In the genomic region with DNA sequence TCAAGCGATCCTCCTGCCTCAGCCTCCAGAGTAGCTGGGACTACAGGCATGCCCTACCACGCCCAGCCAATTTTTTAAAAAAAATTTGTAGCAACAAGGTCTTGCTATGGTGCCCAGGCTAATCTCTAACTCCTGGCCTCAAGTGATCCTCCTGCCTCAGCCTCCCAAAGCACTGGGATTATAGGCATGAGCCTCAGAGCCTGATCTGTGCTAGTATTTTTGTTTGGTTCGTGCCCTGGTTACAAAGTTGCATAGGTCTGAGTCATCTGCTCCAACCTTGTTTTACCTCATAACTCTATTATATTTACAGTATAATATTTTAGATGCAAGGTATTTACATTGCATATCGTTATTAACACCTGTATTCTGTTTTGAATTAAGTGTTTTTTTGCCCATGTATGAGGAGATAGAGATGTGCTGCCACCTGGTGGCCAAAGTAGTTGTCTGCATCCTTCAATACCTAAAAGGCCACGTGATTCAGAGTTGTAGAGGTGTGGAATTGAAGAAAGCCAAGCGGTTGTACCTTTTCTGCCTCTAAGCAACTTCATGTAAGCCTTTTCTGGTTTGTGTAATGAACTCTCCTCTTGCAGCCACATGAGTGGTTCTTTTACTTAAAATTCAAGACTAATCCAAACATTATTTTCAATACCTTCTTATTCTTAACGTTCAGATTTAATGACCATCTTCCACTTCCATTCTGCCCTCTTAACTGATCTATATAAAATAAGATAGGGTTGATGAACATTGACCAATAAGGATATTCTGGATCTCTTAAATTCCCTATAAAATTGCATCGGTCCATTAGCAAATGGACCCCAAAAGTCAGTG, we compare ENCODE assay signal across 8 cellular contexts. TPM values are rescaled to one million over a fixed set of nuclear protein-coding genes. Genes with fewer than 3 reads are reported as not detected.
DNase-seq lines count a peak whose midpoint lies in the region; ATAC-seq and TF ChIP-seq lines count a peak whose summit lies in the region.

No MANE protein-coding gene starts in this region.

- TF ChIP-seq CTCF in GM12865 (IDR thresholded peaks at IDR 0.05; ENCODE audit: insufficient read depth, low read depth, low read length, missing control alignments) = peak; percentile 62
- TF ChIP-seq CTCF in body of pancreas (IDR thresholded peaks at IDR 0.05) = peak; percentile 86 to 96 (median 90)

- ATAC-seq in HG02938 (IDR thresholded peaks at IDR 0.05; ENCODE audit: unreplicated experiment) (peak; percentile 76), body of pancreas (peak; percentile 88), GM21737 (IDR thresholded peaks at IDR 0.05; ENCODE audit: unreplicated experiment) (no peak)

- DNase-seq in GM12865 (ENCODE audit: low read depth) (peak; percentile 88), NCI-H2081 (lab: John Stamatoyannopoulos, UW) (peak; percentile 71 to 78), UCSD-AML1 (lab: John Stamatoyannopoulos, UW; ENCODE audit: unreplicated experiment) (peak; percentile 49), body of pancreas (peak; percentile 85 to 90 (median 86)), iris pigment epithelial cell (ENCODE audit: low read depth) (peak; percentile 65)
- DNase-seq in stimulated activated CD4-positive, alpha-beta T cell treated with anti-CD3 and anti-CD28 coated beads, Interleukin-1b, Interleukin-23, amount 100 ng/mL, for 1 hour (ENCODE audit: low read depth in 2 of 2) = peak; percentile 49 to 61

- H3K27me3 ChIP-seq in body of pancreas = no peaks in the 10 kb centered on the region

- peaks cover 16% of the 10 kb centered on the region for H3K4me1 ChIP-seq in body of pancreas

- no peak for TF ChIP-seq POLR2A in body of pancreas (IDR thresholded peaks at IDR 0.05)

- no peak overlapping the region for H3K27ac ChIP-seq in body of pancreas

- intact Hi-C loops in body of pancreas (cut with DNase I) = no loop called here

- H3K9me3 ChIP-seq in body of pancreas = no peaks in the 10 kb centered on the region

- no peaks in the 10 kb centered on the region for H3K36me3 ChIP-seq in body of pancreas (replicated peaks in 1 of 2; ENCODE audit: insufficient read depth in 1 of 2, low read depth in 2 of 2)

- H3K4me3 ChIP-seq in GM12865 (ENCODE audit: low read depth, low read length) (no peak overlapping the region), body of pancreas (no peak overlapping the region)

- 47 to 52% methylated on average over 8 of the region's 8 CpGs for WGBS in body of pancreas, 2 donors

RNA-seq across cellular contexts. Expression of a gene that starts 19.9 kb away (rescaled TPM):
- under 1 TPM in 1 of 2 donors, not detected in 1; 0.52 TPM for total RNA-seq in body of pancreas
